ENCODE assay signal across 18 cellular contexts in the genomic region with DNA sequence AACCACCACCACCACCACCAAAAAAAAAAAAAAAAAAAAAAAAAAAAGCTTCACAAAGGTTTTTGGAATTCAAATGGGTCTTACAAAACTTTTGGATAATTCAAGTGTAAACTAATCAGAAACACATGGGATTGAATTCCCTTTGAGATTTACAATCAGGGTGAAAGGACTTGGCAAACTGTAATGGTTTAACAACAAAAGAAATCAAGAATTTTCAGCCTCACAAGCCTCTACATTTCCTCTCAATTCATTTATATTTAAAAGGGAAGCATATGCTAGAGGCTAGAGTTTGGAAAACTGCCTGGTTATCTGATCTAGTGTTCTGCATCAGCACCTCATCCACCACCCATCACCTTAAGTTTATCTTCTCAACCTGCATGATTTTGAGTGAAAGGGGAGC.
DNase-seq lines count a peak whose midpoint lies in the region; TF ChIP-seq lines count a peak whose summit lies in the region.
"Had no signal": no experiment of that assay in that cellular context is flagged by ENCODE, and none has a peak within 500 bp of the region (broad histone marks: within the 10 kb centered on the region; RNA-seq: fewer than 3 reads in every experiment).

No MANE protein-coding gene starts in this region.

- no peaks in the 10 kb centered on the region for H3K36me3 Mint-ChIP-seq in activated naive CD8-positive, alpha-beta T cell treated with anti-CD3 and anti-CD28 coated beads for 36 hours
- H3K36me3 Mint-ChIP-seq: natural killer cell had no signal

- H3K4me1 ChIP-seq in GM23248 (ENCODE audit: insufficient read depth), result peaks cover 25% of the 10 kb centered on the region
- peaks cover 3 to 30% of the 10 kb centered on the region in 2 donors for H3K4me1 ChIP-seq in ascending aorta
- H3K4me1 ChIP-seq in effector memory CD4-positive, alpha-beta T cell (ENCODE audit: control insufficient read depth, insufficient read depth, low read length, poor library complexity, severe bottlenecking), result no peaks in the 10 kb centered on the region
- H3K4me1 ChIP-seq: pancreas, right lobe of liver had no signal

- no peaks in the 10 kb centered on the region for H3K79me2 ChIP-seq in GM23248 (ENCODE audit: insufficient read depth)

- H3K4me3 Mint-ChIP-seq in activated naive CD8-positive, alpha-beta T cell treated with anti-CD3 and anti-CD28 coated beads for 36 hours, result no peak overlapping the region
- H3K4me3 Mint-ChIP-seq: dendritic cell treated with granulocyte-macrophage colony-stimulating factor and Interleukin-4, amounts not matched to agents 40 ng/mL and 50 ng/mL, for 4 days; natural killer cell had no signal

- H3K27ac Mint-ChIP-seq in activated naive CD8-positive, alpha-beta T cell treated with anti-CD3 and anti-CD28 coated beads for 36 hours, result no peak overlapping the region
- H3K27ac Mint-ChIP-seq: dendritic cell treated with granulocyte-macrophage colony-stimulating factor and Interleukin-4, amounts not matched to agents 40 ng/mL and 50 ng/mL, for 4 days; natural killer cell had no signal

- intact Hi-C loops in ascending aorta (cut with DNase I), result no loop called here

- no peaks in the 10 kb centered on the region for H3K36me3 ChIP-seq in GM23248 (ENCODE audit: low read depth)
- H3K36me3 ChIP-seq in ascending aorta, result no peaks in the 10 kb centered on the region
- H3K36me3 ChIP-seq in effector memory CD4-positive, alpha-beta T cell (ENCODE audit: control insufficient read depth, insufficient read depth, low read length), result no peaks in the 10 kb centered on the region
- H3K36me3 ChIP-seq: pancreas, right lobe of liver had no signal

- H3K9ac ChIP-seq in GM23248, result no peak overlapping the region

- H3K9me2 ChIP-seq in GM23248 (ENCODE audit: insufficient read depth), result no peaks in the 10 kb centered on the region

- peak; percentile 47 for DNase-seq in AG08395 (ENCODE audit: low spot score)
- peak; percentile 46 for DNase-seq in GM23248
- no peak for DNase-seq in ascending aorta (ENCODE audit: low spot score in 2 of 2)
- peak; percentile 96 for DNase-seq in fibroblast of peridontal ligament (ENCODE audit: extremely low read depth)
- DNase-seq in activated naive CD8-positive, alpha-beta T cell treated with anti-CD3 and anti-CD28 coated beads for 36 hours, result no peak
- no peak for DNase-seq in effector memory CD4-positive, alpha-beta T cell
- DNase-seq in GM20000 (ENCODE audit: low spot score), result no peak
- no peak for DNase-seq in mesenteric fat pad (ENCODE audit: low spot score)
- DNase-seq: DMS79 treated with DMSO at 0.1 percent for 48 hours, glutamatergic neuron, natural killer cell, NCI-H1105 treated with DMSO at 0.1 percent for 48 hours, NCI-H2107, NCI-H526, pancreas, right lobe of liver, testis had no signal

- no peak overlapping the region for H3K4me2 ChIP-seq in GM23248 (ENCODE audit: unreplicated experiment)

- in situ Hi-C loops in GM23248 (cut with MboI), result no loop called here

- peaks cover 18% of the 10 kb centered on the region for H3F3A ChIP-seq in GM23248 (ENCODE audit: insufficient read depth)

- no peak overlapping the region for H2AFZ ChIP-seq in GM23248

- peaks cover 9% of the 10 kb centered on the region for H3K27me3 Mint-ChIP-seq in activated naive CD8-positive, alpha-beta T cell treated with anti-CD3 and anti-CD28 coated beads for 36 hours
- H3K27me3 Mint-ChIP-seq: dendritic cell treated with granulocyte-macrophage colony-stimulating factor and Interleukin-4, amounts not matched to agents 40 ng/mL and 50 ng/mL, for 4 days had no signal

- H3K4me3 ChIP-seq in GM23248 (no peak overlapping the region), ascending aorta (no peak overlapping the region)
- no peak overlapping the region for H3K4me3 ChIP-seq in effector memory CD4-positive, alpha-beta T cell (ENCODE audit: insufficient read depth, low read depth, low read length, poor library complexity, severe bottlenecking)
- H3K4me3 ChIP-seq: pancreas, right lobe of liver, testis had no signal

- H4K20me1 ChIP-seq in GM23248 (ENCODE audit: insufficient read depth), result no peaks in the 10 kb centered on the region

- H3K27me3 ChIP-seq in GM23248 (replicated peaks; ENCODE audit: insufficient read depth) (no peaks in the 10 kb centered on the region), ascending aorta (no peaks in the 10 kb centered on the region)
- H3K27me3 ChIP-seq in effector memory CD4-positive, alpha-beta T cell (replicated peaks; ENCODE audit: control insufficient read depth, insufficient read depth, low read length, poor library complexity, severe bottlenecking), result no peaks in the 10 kb centered on the region
- H3K27me3 ChIP-seq: pancreas, right lobe of liver, testis had no signal

- no peaks in the 10 kb centered on the region for H3K9me3 Mint-ChIP-seq in activated naive CD8-positive, alpha-beta T cell treated with anti-CD3 and anti-CD28 coated beads for 36 hours
- H3K9me3 Mint-ChIP-seq: dendritic cell treated with granulocyte-macrophage colony-stimulating factor and Interleukin-4, amounts not matched to agents 40 ng/mL and 50 ng/mL, for 4 days; natural killer cell had no signal

- H3K4me1 Mint-ChIP-seq in activated naive CD8-positive, alpha-beta T cell treated with anti-CD3 and anti-CD28 coated beads for 36 hours, result no peaks in the 10 kb centered on the region
- H3K4me1 Mint-ChIP-seq: natural killer cell had no signal

- H3K27ac ChIP-seq in GM23248, result no peak overlapping the region
- H3K27ac ChIP-seq in ascending aorta, result peak overlapping the region; percentile 24 to 47
- no peak overlapping the region for H3K27ac ChIP-seq in effector memory CD4-positive, alpha-beta T cell (ENCODE audit: insufficient read depth, low read length, poor library complexity, severe bottlenecking)
- H3K27ac ChIP-seq: pancreas, right lobe of liver had no signal

- no peak for TF ChIP-seq CTCF in ascending aorta (IDR thresholded peaks at IDR 0.05)
- no peak for TF ChIP-seq CTCF in GM20000 (IDR thresholded peaks at IDR 0.05; ENCODE audit: extremely low read depth, missing control alignments)

- H3K9me3 ChIP-seq in GM23248 (ENCODE audit: low read depth), result no peaks in the 10 kb centered on the region
- H3K9me3 ChIP-seq in ascending aorta, result no peaks in the 10 kb centered on the region
- H3K9me3 ChIP-seq in effector memory CD4-positive, alpha-beta T cell (ENCODE audit: control insufficient read depth, low read length), result no peaks in the 10 kb centered on the region
- H3K9me3 ChIP-seq: pancreas, right lobe of liver, testis had no signal

Comparison
In these comparisons a context has a peak if more than half of its experiments do, and no peak if none do; other contexts are left out.
1. DNase-seq: peak in AG08395 (single experiment), GM23248 (single experiment) and fibroblast of peridontal ligament (single experiment); none in ascending aorta (0 of 2), activated naive CD8-positive, alpha-beta T cell treated with anti-CD3 and anti-CD28 coated beads for 36 hours (single experiment), effector memory CD4-positive, alpha-beta T cell (0 of 3), GM20000 (single experiment) and mesenteric fat pad (single experiment).
2. H3K27ac ChIP-seq: peak in ascending aorta (2 of 2); none in GM23248 (single experiment) and effector memory CD4-positive, alpha-beta T cell (single experiment).